Comparison of ENCODE assay signal across 8 cellular contexts in the genomic region with DNA sequence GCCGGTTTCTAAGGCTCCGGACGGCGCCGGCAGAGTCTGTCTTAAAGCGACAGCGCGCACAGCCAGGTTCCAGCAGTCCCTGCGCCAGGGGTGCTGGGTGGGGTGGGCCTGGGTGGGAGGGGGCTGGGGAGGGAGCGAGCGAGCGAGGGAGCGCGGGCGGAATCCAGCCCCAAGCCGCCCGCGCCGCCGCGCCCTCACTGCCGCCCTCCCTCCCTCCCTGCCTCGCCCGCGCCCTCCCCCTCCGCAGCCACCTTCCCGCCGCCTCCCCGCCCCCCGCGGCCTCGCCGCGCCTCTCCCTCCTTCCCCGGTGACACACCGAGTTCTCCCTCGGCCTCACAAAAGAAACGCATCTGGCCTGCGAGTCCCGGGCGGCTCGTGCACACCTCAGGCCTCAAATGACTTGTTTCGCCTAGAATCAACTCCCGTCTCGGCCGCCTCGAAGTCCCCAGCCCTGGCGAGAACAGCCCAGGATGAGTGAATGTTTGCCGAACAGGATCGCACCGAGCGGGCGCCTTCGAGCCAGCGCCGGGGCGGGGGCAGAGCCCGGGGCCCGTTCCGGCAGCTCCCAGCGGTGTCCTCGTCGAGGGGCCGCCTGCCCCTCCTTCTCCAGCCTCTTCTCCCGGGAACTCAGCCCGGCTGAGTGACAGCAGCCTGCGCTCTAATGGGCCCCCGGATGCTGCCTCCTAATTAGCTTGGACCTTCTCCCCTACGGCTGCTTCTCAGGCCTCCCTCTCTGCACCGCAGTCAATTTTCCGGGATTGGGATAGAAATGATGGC. TPM values are rescaled to one million over a fixed set of nuclear protein-coding genes. Genes with fewer than 3 reads are reported as not detected.
A peak's percentile ranks its signal among the peaks of the same experiment; 100 is the strongest.
DNase-seq lines count a peak whose midpoint lies in the region; ATAC-seq, FAIRE-seq and TF ChIP-seq lines count a peak whose summit lies in the region.

A gene (minus strand): TSS at position 43 of the 777 bp plus-strand sequence. CDS start 347 bp downstream, outside the sequence.

- H3K4me3 ChIP-seq in DND-41 (ENCODE audit: low read depth in 1 of 2, low read length in 2 of 2) (peak within 1 kb of the TSS; percentile 83 to 96), dorsolateral prefrontal cortex (peak within 1 kb of the TSS in 54 of 59 donors; percentile 5 to 59 (median 30))
- H3K4me3 ChIP-seq in Jurkat, Clone E6-1 (ENCODE audit: low read length) = peak within 1 kb of the TSS; percentile 60

- H3K4me1 ChIP-seq in DND-41 (ENCODE audit: insufficient read depth, low read length) = peaks cover 32% of the 10 kb centered on the region

- H3K27me3 ChIP-seq in DND-41 (ENCODE audit: insufficient read depth, low read length, poor library complexity) (no peaks in the 10 kb centered on the region), dorsolateral prefrontal cortex (peaks cover 41 to 100% (median 97%) of the 10 kb centered on the region in 45 donors)

- peak; percentile 79 for ATAC-seq in DND-41 (ENCODE audit: insufficient read depth, low read depth)

- no peaks in the 10 kb centered on the region for H3K9me3 ChIP-seq in DND-41 (ENCODE audit: insufficient read depth, low read length, severe bottlenecking)

- intact Hi-C loops in dorsolateral prefrontal cortex (cut with DNase I) = no loop called here

- H3K79me2 ChIP-seq in DND-41 (ENCODE audit: insufficient read depth, low read length) = peaks cover 30% of the 10 kb centered on the region

- peak within 1 kb of the TSS; percentile 78 for H3K9ac ChIP-seq in DND-41 (ENCODE audit: low read depth, low read length)

- TF ChIP-seq CTCF in DND-41 (IDR thresholded peaks at IDR 0.05; ENCODE audit: borderline replicate concordance, extremely low read depth, low read length, poor library complexity, severe bottlenecking) = no peak
- TF ChIP-seq CTCF in dorsolateral prefrontal cortex (IDR thresholded peaks at IDR 0.05 in 54 of 56, conservative IDR thresholded peaks at IDR 0.05 in 2 of 56; ENCODE audit: low read depth in 1 of 56, partially characterized antibody in 56 of 56) = no peak

- H3K36me3 ChIP-seq in DND-41 (ENCODE audit: insufficient read depth, low read length) = peaks cover 8% of the 10 kb centered on the region

- peak within 1 kb of the TSS; percentile 96 for H3K4me2 ChIP-seq in DND-41 (ENCODE audit: insufficient read depth, low read length)

- H4K20me1 ChIP-seq in DND-41 (ENCODE audit: insufficient read depth, low read length) = peaks cover 5% of the 10 kb centered on the region; the same call in 1 of the 2 replicates

- FAIRE-seq in urothelium cell line (lab: Jason Lieb, UNC) = no peak

- DNase-seq in DND-41 = peak; percentile 83
- DNase-seq in Jurkat, Clone E6-1 (ENCODE audit: low read depth, low spot score) = peak; percentile 42
- peak; percentile 7 for DNase-seq in T follicular helper cell (ENCODE audit: low read depth)
- no peak for DNase-seq in dorsolateral prefrontal cortex
- DNase-seq in myocyte (ENCODE audit: low read depth) = peak; percentile 45
- DNase-seq in urothelium cell line (ENCODE audit: low spot score) = peak; percentile 77
- DNase-seq in KG1 (lab: John Stamatoyannopoulos, UW) = no peak
- DNase-seq in NCI-H2081 treated with DMSO at 0.1 percent for 48 hours (lab: John Stamatoyannopoulos, UW) = no peak

- H2AFZ ChIP-seq in DND-41 (ENCODE audit: low read depth, low read length) = peak within 1 kb of the TSS; percentile 93

- H3K27ac ChIP-seq in DND-41 (ENCODE audit: low read length) (peak within 1 kb of the TSS; percentile 76), dorsolateral prefrontal cortex (no peak within 1 kb of the TSS)

RNA-seq across cellular contexts. Expression of the gene that starts here (rescaled TPM):
- 18.9 TPM for polyA plus RNA-seq in Jurkat, Clone E6-1 (2012; ENCODE audit: insufficient read depth, insufficient read length)
- total RNA-seq in dorsolateral prefrontal cortex (under 1 TPM in 1 of 120 experiments, not detected in 119; 0.59 TPM), myocyte (2.9 and 5.5 TPM in 2 replicates)
- polyA plus RNA-seq in myocyte (2012) = 1.2 TPM

Comparison
In these comparisons a context has a peak if more than half of its experiments do, and no peak if none do; other contexts are left out.
1. DNase-seq: peak in DND-41 (single experiment), Jurkat, Clone E6-1 (single experiment), T follicular helper cell (single experiment), myocyte (single experiment) and urothelium cell line (single experiment); none in dorsolateral prefrontal cortex (0 of 10), KG1 (single experiment) and NCI-H2081 treated with DMSO at 0.1 percent for 48 hours (single experiment).
2. H3K4me3 ChIP-seq: peak in every context shown above with its lines; median percentile 90 in DND-41; 60 in Jurkat, Clone E6-1; 30 in dorsolateral prefrontal cortex.